15 cellular contexts compared by ENCODE assay signal in genomic region chrX:8741981-8742380, GRCh38. TPM values are rescaled to one million over a fixed set of nuclear protein-coding genes. Genes with fewer than 3 reads are reported as not detected.
A peak's percentile ranks its signal among the peaks of the same experiment; 100 is the strongest.
DNase-seq lines count a peak whose midpoint lies in the region; ATAC-seq and TF ChIP-seq lines count a peak whose summit lies in the region.
"Had no signal": no experiment of that assay in that cellular context is flagged by ENCODE, and none has a peak within 500 bp of the region (broad histone marks: within the 10 kb centered on the region; RNA-seq: fewer than 3 reads in every experiment).

No MANE protein-coding gene starts in this region.

- TF ChIP-seq CTCF in NB4 (IDR thresholded peaks at IDR 0.05; ENCODE audit: low read depth, low read length), result no peak
- no peak for TF ChIP-seq CTCF in activated CD8-positive, alpha-beta T cell treated with anti-CD3 and anti-CD28 coated beads for 36 hours (IDR thresholded peaks at IDR 0.05)

- peak; percentile 42 for DNase-seq in NB4 (ENCODE audit: low read depth)
- DNase-seq in NOMO-1 treated with DMSO at 0.1 percent for 48 hours (lab: John Stamatoyannopoulos, UW; ENCODE audit: unreplicated experiment), result peak; percentile 86
- DNase-seq in left colon, result no peak
- DNase-seq in activated CD8-positive, alpha-beta T cell treated with anti-CD3 and anti-CD28 coated beads for 36 hours, result no peak
- DNase-seq in dermis blood vessel endothelial cell, result no peak
- no peak for DNase-seq in stimulated activated naive B cell treated with anti-CD40 and anti-IgM and Interleukin-4, amounts not matched to agents 10 μg/mL and 1 μg/mL and 100 μg/mL, for 72 hours
- DNase-seq: 8988T, AML-193, DMS53, GM23248 had no signal

- peak; percentile 50 for ATAC-seq in GM18867 (IDR thresholded peaks at IDR 0.05; ENCODE audit: unreplicated experiment)
- peak; percentile 43 for ATAC-seq in left colon
- no peak for ATAC-seq in activated CD8-positive, alpha-beta T cell treated with anti-CD3 and anti-CD28 coated beads for 36 hours
- ATAC-seq in stimulated activated naive B cell treated with anti-CD40 and anti-IgM and Interleukin-4, amounts not matched to agents 10 μg/mL and 1 μg/mL and 100 μg/mL, for 72 hours (replicated peaks), result no peak
- ATAC-seq: HCT116, HepG2 had no signal

- intact Hi-C loops in left colon (cut with DNase I, micrococcal nuclease), result no loop called here
- intact Hi-C loops in activated CD8-positive, alpha-beta T cell treated with anti-CD3 and anti-CD28 coated beads for 36 hours (cut with micrococcal nuclease), result loop anchor here (10.0 kb wide), 1 partner anchor 73 kb away; no protein-coding TSS in a partner anchor

- peaks cover 1% of the 10 kb centered on the region for H3K27me3 Mint-ChIP-seq in activated CD8-positive, alpha-beta T cell treated with anti-CD3 and anti-CD28 coated beads for 36 hours
- H3K27me3 Mint-ChIP-seq in stimulated activated naive B cell treated with anti-CD40 and anti-IgM and Interleukin-4, amounts not matched to agents 10 μg/mL and 1 μg/mL and 100 μg/mL, for 72 hours, result peaks cover 0 to 22% of the 10 kb centered on the region in 2 donors

- H3K4me3 Mint-ChIP-seq in activated CD8-positive, alpha-beta T cell treated with anti-CD3 and anti-CD28 coated beads for 36 hours, result no peak overlapping the region
- no peak overlapping the region for H3K4me3 Mint-ChIP-seq in stimulated activated naive B cell treated with anti-CD40 and anti-IgM and Interleukin-4, amounts not matched to agents 10 μg/mL and 1 μg/mL and 100 μg/mL, for 72 hours

- TF ChIP-seq POLR2A in NB4 (IDR thresholded peaks at IDR 0.05; ENCODE audit: extremely low read depth, insufficient read length), result no peak

- no peaks in the 10 kb centered on the region for H3K9me3 Mint-ChIP-seq in activated CD8-positive, alpha-beta T cell treated with anti-CD3 and anti-CD28 coated beads for 36 hours
- no peaks in the 10 kb centered on the region for H3K9me3 Mint-ChIP-seq in stimulated activated naive B cell treated with anti-CD40 and anti-IgM and Interleukin-4, amounts not matched to agents 10 μg/mL and 1 μg/mL and 100 μg/mL, for 72 hours

- no peaks in the 10 kb centered on the region for H3K4me1 Mint-ChIP-seq in activated CD8-positive, alpha-beta T cell treated with anti-CD3 and anti-CD28 coated beads for 36 hours (ENCODE audit: low read depth)
- H3K4me1 Mint-ChIP-seq in stimulated activated naive B cell treated with anti-CD40 and anti-IgM and Interleukin-4, amounts not matched to agents 10 μg/mL and 1 μg/mL and 100 μg/mL, for 72 hours, result no peaks in the 10 kb centered on the region

- POLR2A ChIA-PET in activated CD8-positive, alpha-beta T cell treated with anti-CD3 and anti-CD28 coated beads for 36 hours (lab: Charles Lee), result no interaction called here

- H3K4me3 ChIP-seq in NB4 (ENCODE audit: low read depth, low read length), result no peak overlapping the region
- H3K4me3 ChIP-seq: BLaER1, GM23248 had no signal

- H3K27ac Mint-ChIP-seq in activated CD8-positive, alpha-beta T cell treated with anti-CD3 and anti-CD28 coated beads for 36 hours, result no peak overlapping the region
- no peak overlapping the region for H3K27ac Mint-ChIP-seq in stimulated activated naive B cell treated with anti-CD40 and anti-IgM and Interleukin-4, amounts not matched to agents 10 μg/mL and 1 μg/mL and 100 μg/mL, for 72 hours

- no peaks in the 10 kb centered on the region for H3K36me3 Mint-ChIP-seq in activated CD8-positive, alpha-beta T cell treated with anti-CD3 and anti-CD28 coated beads for 36 hours (ENCODE audit: low read depth)
- H3K36me3 Mint-ChIP-seq in stimulated activated naive B cell treated with anti-CD40 and anti-IgM and Interleukin-4, amounts not matched to agents 10 μg/mL and 1 μg/mL and 100 μg/mL, for 72 hours, result no peaks in the 10 kb centered on the region

- CTCF ChIA-PET in activated CD8-positive, alpha-beta T cell treated with anti-CD3 and anti-CD28 coated beads for 36 hours (lab: Charles Lee), result interaction anchor here (0.9 to 1.2 kb wide), 3 partner anchors 8 to 74 kb away, joined by 3 to 5 read pairs (median 4); no protein-coding TSS in a partner anchor

RNA-seq across cellular contexts. Expression of gene ANOS1, which starts 10.0 kb away (rescaled TPM):
- total RNA-seq in left colon (under 1 TPM; 0.18 to 0.34 TPM), dermis blood vessel endothelial cell (0.17 and 0.47 TPM in 2 replicates)
- total RNA-seq in activated CD8-positive, alpha-beta T cell treated with anti-CD3 and anti-CD28 coated beads for 36 hours, result under 1 TPM in 1 of 2 experiments, not detected in 1; 0.04 TPM
- total RNA-seq: Daoy, GM23248, HepG2 had no signal

RNA-seq across cellular contexts. Expression of gene FAM9A, which starts 59.2 kb away (rescaled TPM):
- not detected for total RNA-seq in left colon
- total RNA-seq in activated CD8-positive, alpha-beta T cell treated with anti-CD3 and anti-CD28 coated beads for 36 hours, result not detected
- not detected in 2 replicates for total RNA-seq in dermis blood vessel endothelial cell
- total RNA-seq: Daoy, GM23248, HepG2 had no signal

Comparison
In these comparisons a context has a peak if more than half of its experiments do, and no peak if none do; other contexts are left out.
1. ATAC-seq: peak in GM18867 (single experiment) and left colon (single experiment); none in activated CD8-positive, alpha-beta T cell treated with anti-CD3 and anti-CD28 coated beads for 36 hours (single experiment) and stimulated activated naive B cell treated with anti-CD40 and anti-IgM and Interleukin-4, amounts not matched to agents 10 μg/mL and 1 μg/mL and 100 μg/mL, for 72 hours (0 of 2).
2. DNase-seq: peak in NB4 (single experiment) and NOMO-1 treated with DMSO at 0.1 percent for 48 hours (single experiment); none in left colon (0 of 2), activated CD8-positive, alpha-beta T cell treated with anti-CD3 and anti-CD28 coated beads for 36 hours (single experiment), dermis blood vessel endothelial cell (single experiment) and stimulated activated naive B cell treated with anti-CD40 and anti-IgM and Interleukin-4, amounts not matched to agents 10 μg/mL and 1 μg/mL and 100 μg/mL, for 72 hours (single experiment).